Comparison of ENCODE assay signal across 8 cellular contexts in the genomic region with DNA sequence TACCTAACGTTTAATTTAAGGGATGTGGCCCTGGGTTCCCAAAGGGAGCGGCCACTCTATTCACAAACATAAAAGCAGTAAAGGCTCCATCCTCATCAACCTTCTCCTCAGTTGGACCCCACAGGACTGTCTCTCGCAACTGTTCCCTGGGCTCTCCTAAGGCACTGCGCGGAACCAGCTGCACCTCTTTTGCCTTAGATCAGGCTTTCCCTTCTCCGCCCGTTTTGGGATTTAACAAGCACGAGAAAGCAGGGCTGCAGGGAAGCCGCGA. TPM values are rescaled to one million over a fixed set of nuclear protein-coding genes. Genes with fewer than 3 reads are reported as not detected.
A peak's percentile ranks its signal among the peaks of the same experiment; 100 is the strongest.
DNase-seq lines count a peak whose midpoint lies in the region; TF ChIP-seq lines count a peak whose summit lies in the region.

No MANE protein-coding gene starts in this region.

- peak overlapping the region; percentile 80 for H3K4me3 ChIP-seq in GM08714 (ENCODE audit: low read length)
- peak overlapping the region; percentile 100 for H3K4me3 ChIP-seq in MM.1S (ENCODE audit: low read length)
- peak overlapping the region; percentile 69 for H3K4me3 ChIP-seq in colonic mucosa

- peaks cover 3% of the 10 kb centered on the region for H3K36me3 ChIP-seq in MM.1S (replicated peaks; ENCODE audit: insufficient read depth, low read length)
- no peaks in the 10 kb centered on the region for H3K36me3 ChIP-seq in colonic mucosa

- peak overlapping the region; percentile 96 for H3K9ac ChIP-seq in MM.1S (ENCODE audit: low read length)
- peak overlapping the region; percentile 92 to 97 for H3K9ac ChIP-seq in colonic mucosa (ENCODE audit: low read depth in 2 of 2, low read length in 2 of 2)

- H3K9me2 ChIP-seq in MM.1S (replicated peaks; ENCODE audit: insufficient read depth, low read length): no peaks in the 10 kb centered on the region

- peak overlapping the region; percentile 99 for H3K4me2 ChIP-seq in MM.1S (ENCODE audit: low read depth, low read length)

- H3K4me1 ChIP-seq in MM.1S (ENCODE audit: low read length): peaks cover 8% of the 10 kb centered on the region; the same call in 1 of the 2 replicates
- H3K4me1 ChIP-seq in colonic mucosa: peaks cover 13% of the 10 kb centered on the region

- intact Hi-C loops in colonic mucosa (cut with DNase I): no loop called here

- no peak for DNase-seq in MM.1S
- no peak for DNase-seq in colonic mucosa
- peak; percentile 59 for DNase-seq in myocyte (ENCODE audit: low read depth)
- no peak for DNase-seq in DMS153 treated with DMSO at 0.1 percent for 48 hours (lab: John Stamatoyannopoulos, UW; ENCODE audit: unreplicated experiment)
- no peak for DNase-seq in occipital lobe (lab: John Stamatoyannopoulos, UW)
- DNase-seq in effector CD4-positive, alpha-beta T cell: no peak
- DNase-seq in activated CD8-positive, alpha-beta memory T cell treated with anti-CD3 and anti-CD28 coated beads, Interleukin-2, amount 50 U/mL, for 48 hours: no peak

- H3K79me2 ChIP-seq in MM.1S (ENCODE audit: low read length): peaks cover 51% of the 10 kb centered on the region

- no peaks in the 10 kb centered on the region for H3K27me3 ChIP-seq in MM.1S (replicated peaks; ENCODE audit: insufficient read depth, low read length)
- no peaks in the 10 kb centered on the region for H3K27me3 ChIP-seq in colonic mucosa

- peak overlapping the region; percentile 92 for H2AFZ ChIP-seq in MM.1S (ENCODE audit: low read length)

- H4K20me1 ChIP-seq in MM.1S (ENCODE audit: insufficient read depth, low read length): peaks cover 3% of the 10 kb centered on the region; the same call in 1 of the 2 replicates

- TF ChIP-seq CTCF in MM.1S (IDR thresholded peaks at IDR 0.05; ENCODE audit: low read length): no peak
- no peak for TF ChIP-seq CTCF in colonic mucosa (IDR thresholded peaks at IDR 0.05)

- H3K27ac ChIP-seq in MM.1S (ENCODE audit: low read length): peak overlapping the region; percentile 42; the same call in 1 of the 2 replicates
- H3K27ac ChIP-seq in colonic mucosa: peak overlapping the region; percentile 83

- H3K9me3 ChIP-seq in MM.1S (replicated peaks; ENCODE audit: insufficient read depth, low read length) (no peaks in the 10 kb centered on the region), colonic mucosa (no peaks in the 10 kb centered on the region)

- no peaks in the 10 kb centered on the region for H3F3A ChIP-seq in MM.1S (ENCODE audit: insufficient read depth, low read length)

RNA-seq across cellular contexts. Expression of a gene that starts 0.7 kb away (rescaled TPM):
- 10 to 100 TPM; 22.4 to 43.6 TPM for total RNA-seq in colonic mucosa
- total RNA-seq in myocyte: 55.8 and 57.4 TPM in 2 replicates
- 43.3 TPM for polyA plus RNA-seq in myocyte (2012)
- 21.5 TPM for total RNA-seq in occipital lobe

RNA-seq across cellular contexts. Expression of a gene that starts 38.1 kb away (rescaled TPM):
- total RNA-seq in colonic mucosa (not detected), myocyte (not detected in 2 replicates), occipital lobe (not detected)
- not detected for polyA plus RNA-seq in myocyte (2012)

RNA-seq across cellular contexts. Expression of a gene that starts 56.1 kb away (rescaled TPM):
- 100 to 1,000 TPM; 129 to 136 TPM for total RNA-seq in colonic mucosa
- total RNA-seq in myocyte: 28.0 and 33.2 TPM in 2 replicates
- polyA plus RNA-seq in myocyte (2012): 28.6 TPM
- 29.5 TPM for total RNA-seq in occipital lobe
